ENCODE assay signal across 29 cellular contexts in genomic region chr4:3872834-3873313, GRCh38.
DNase-seq lines count a peak whose midpoint lies in the region; ATAC-seq, FAIRE-seq and TF ChIP-seq lines count a peak whose summit lies in the region.
"Had no signal": no experiment of that assay in that cellular context is flagged by ENCODE, and none has a peak within 500 bp of the region (broad histone marks: within the 10 kb centered on the region; RNA-seq: fewer than 3 reads in every experiment).

No MANE protein-coding gene starts in this region.

- peak overlapping the region; percentile 73 to 87; a peak in 3 of 4 replicates for H3K4me2 ChIP-seq in H1 (ENCODE audit: insufficient read depth in 1 of 2, low read depth in 2 of 2, low read length in 2 of 2)

- H2AK5ac ChIP-seq in H1 (ENCODE audit: low read depth, low read length): 0 out of 2 replicates have a peak overlapping the region, but pooled peaks have one; percentile 14

- H3K27ac Mint-ChIP-seq in nephron progenitor cell: no peak overlapping the region
- H3K27ac Mint-ChIP-seq: activated naive CD4-positive, alpha-beta T cell treated with anti-CD3 and anti-CD28 coated beads, Interleukin-2, amount 50 U/mL, for 72 hours; activated T-helper 2 cell treated with anti-CD3 and anti-CD28 coated beads, Interferon-gamma antibody, Interleukin-2, Interleukin-4, amounts not matched to agents 10 μg/mL and 5 μg/mL and 100 μg/mL, durations not matched to agents 14 hours and 24 hours and 36 hours; HFFc6; immature natural killer cell; mesothelial cell of epicardium had no signal

- H3K36me3 ChIP-seq in BE2C (no peaks in the 10 kb centered on the region), H7 (replicated peaks; ENCODE audit: control insufficient read depth, insufficient read depth, low read length) (no peaks in the 10 kb centered on the region), H1 (ENCODE audit: control insufficient read depth in 2 of 4, insufficient read depth in 4 of 4, low read length in 3 of 4) (no peaks in the 10 kb centered on the region)
- H3K36me3 ChIP-seq: breast epithelium, pancreas, right atrium auricular region, spleen, tibial nerve had no signal

- peaks cover 18% of the 10 kb centered on the region for H3K9me3 Mint-ChIP-seq in nephron progenitor cell
- H3K9me3 Mint-ChIP-seq: activated naive CD4-positive, alpha-beta T cell treated with anti-CD3 and anti-CD28 coated beads, Interleukin-2, amount 50 U/mL, for 72 hours had no signal

- no peak overlapping the region for H3K23ac ChIP-seq in H1 (ENCODE audit: insufficient read length)

- peak overlapping the region; percentile 49; the same call in 1 of the 2 replicates for H2BK5ac ChIP-seq in H1 (ENCODE audit: low read depth, low read length)

- H3K79me2 ChIP-seq in H1 (ENCODE audit: control insufficient read depth in 1 of 2, insufficient read depth in 2 of 2, low read length in 2 of 2): no peaks in the 10 kb centered on the region

- no peak for TF ChIP-seq CTCF in BE2C (IDR thresholded peaks at IDR 0.05; ENCODE audit: low read depth, low read length)
- TF ChIP-seq CTCF in H1 (IDR thresholded peaks at IDR 0.05; ENCODE audit: control extremely low read depth in 1 of 3, insufficient read depth in 1 of 3, low read depth in 1 of 3, low read length in 3 of 3): no peak
- TF ChIP-seq CTCF in nephron progenitor cell (IDR thresholded peaks at IDR 0.05): no peak

- DNase-seq in BE2C (no peak), H7 (no peak), H1 (ENCODE audit: low read depth in 1 of 2, low spot score in 2 of 2) (no peak), nephron progenitor cell (no peak), SW480 (ENCODE audit: low spot score) (no peak), DMS153 (lab: John Stamatoyannopoulos, UW) (no peak)
- DNase-seq: activated CD4-positive, alpha-beta T cell treated with anti-CD3 and anti-CD28 coated beads, Interleukin-2, amount 50 U/mL, for 1 hour; DND-41; effector CD8-positive, alpha-beta T cell; HFFc6; immature natural killer cell; Kasumi-1; naive thymus-derived CD4-positive, alpha-beta T cell; NCI-H146; NCI-H2171; NK-92 treated with Interleukin-12 subunit alpha and Interleukin-12 subunit beta, amount 100 ng/mL, for 24 hours; SHP77 had no signal

- H3K27me3 ChIP-seq in BE2C: no peaks in the 10 kb centered on the region
- H3K27me3 ChIP-seq in H7 (ENCODE audit: control insufficient read depth, insufficient read depth, low read length): peaks cover 30% of the 10 kb centered on the region
- peaks cover 7 to 40% (median 27%) of the 10 kb centered on the region in 4 experiments for H3K27me3 ChIP-seq in H1 (replicated peaks in 1 of 4; ENCODE audit: control insufficient read depth in 3 of 4, extremely low read depth in 1 of 4, insufficient read depth in 3 of 4, low read length in 3 of 4)

- H3K36me3 Mint-ChIP-seq in nephron progenitor cell (ENCODE audit: low read depth): peaks cover 6% of the 10 kb centered on the region
- H3K36me3 Mint-ChIP-seq: mesothelial cell of epicardium had no signal

- POLR2A ChIA-PET in H1 (lab: Charles Lee; ENCODE audit: partially characterized antibody): interaction anchor here (0.7 to 2.0 kb wide), 2 partner anchors 10 to 92 kb away, joined by 3 to 6 read pairs; no protein-coding TSS in a partner anchor

- H3K14ac ChIP-seq in H1 (ENCODE audit: insufficient read length): no peak overlapping the region

- no peak for TF ChIP-seq EP300 in H1 (IDR thresholded peaks at IDR 0.05; ENCODE audit: borderline replicate concordance in 1 of 2, low read depth in 2 of 2, low read length in 2 of 2)

- ATAC-seq in HG03442 (IDR thresholded peaks at IDR 0.05; ENCODE audit: unreplicated experiment): no peak
- ATAC-seq: activated naive CD4-positive, alpha-beta T cell treated with anti-CD3 and anti-CD28 coated beads, Interleukin-2, amount 50 U/mL, for 72 hours; left lobe of liver; naive thymus-derived CD4-positive, alpha-beta T cell; pancreas had no signal

- H3K23me2 ChIP-seq in H1 (ENCODE audit: low read depth, low read length): peaks cover 14% of the 10 kb centered on the region; the same call in 1 of the 2 replicates

- H2BK15ac ChIP-seq in H1 (ENCODE audit: low read length): peak overlapping the region; percentile 20; the same call in 1 of the 2 replicates

- 75% methylated on average over 12 of the region's 17 CpGs; no CpG with 5 or more reads in 1 of the 2 experiments for WGBS in H1 (ENCODE audit: extremely low coverage in 1 of 2, insufficient coverage in 1 of 2, insufficient read length in 1 of 2, insufficient replicate concordance in 2 of 2, low coverage in 1 of 2, low lambda C conversion rate in 2 of 2, missing lambda C conversion rate in 1 of 2), 2 experiments

- no peak overlapping the region for H4K5ac ChIP-seq in H1 (ENCODE audit: insufficient read length, low read depth, low read length)

- no peak overlapping the region for H3K18ac ChIP-seq in H1 (ENCODE audit: extremely low read depth, low read length)

- no peak overlapping the region for H2BK120ac ChIP-seq in H1 (replicated peaks; ENCODE audit: low read depth, low read length)

- CTCF ChIA-PET in H1 (lab: Charles Lee; ENCODE audit: partially characterized antibody): interaction anchor here (1.0 to 1.6 kb wide), 3 partner anchors 8 to 81 kb away, joined by 3 to 4 read pairs (median 4); no protein-coding TSS in a partner anchor

- no peak overlapping the region for H4K8ac ChIP-seq in H1 (ENCODE audit: extremely low read depth, insufficient read depth, low read length)

- H3K4me3 Mint-ChIP-seq in nephron progenitor cell: peak overlapping the region; percentile 4
- H3K4me3 Mint-ChIP-seq: HFFc6, immature natural killer cell had no signal

- no peaks in the 10 kb centered on the region for H4K20me1 ChIP-seq in H1 (replicated peaks in 1 of 2; ENCODE audit: control insufficient read depth in 1 of 2, insufficient read depth in 2 of 2, low read length in 2 of 2)

- no peak for TF ChIP-seq RAD21 in H1 (IDR thresholded peaks at IDR 0.05 in 1 of 2, conservative IDR thresholded peaks at IDR 0.05 in 1 of 2; ENCODE audit: low read depth in 2 of 2, low read length in 2 of 2)

- H3K79me1 ChIP-seq in H1 (ENCODE audit: low read depth, low read length): no peaks in the 10 kb centered on the region

- H3K9ac ChIP-seq in H1 (replicated peaks in 1 of 4; ENCODE audit: extremely low read depth in 1 of 4, low read depth in 3 of 4, low read length in 3 of 4): no peak overlapping the region

- H3K4me1 ChIP-seq in BE2C (no peaks in the 10 kb centered on the region; the same call in 1 of the 2 replicates), H1 (replicated peaks in 1 of 4; ENCODE audit: control insufficient read depth in 3 of 4, insufficient read depth in 4 of 4, low read length in 3 of 4) (peaks cover 0 to 19% (median 8%) of the 10 kb centered on the region in 4 experiments; a peak in 6 of 7 replicates)
- H3K4me1 ChIP-seq: breast epithelium, pancreas had no signal

- H4K91ac ChIP-seq in H1 (replicated peaks; ENCODE audit: insufficient read length, low read length): no peak overlapping the region

- H3K4ac ChIP-seq in H1 (replicated peaks; ENCODE audit: insufficient read length, low read depth, low read length): no peak overlapping the region

- no peak overlapping the region for H2AFZ ChIP-seq in H1 (ENCODE audit: low read length)

- peak overlapping the region; percentile 30; the same call in 1 of the 2 replicates for H2BK12ac ChIP-seq in H1 (ENCODE audit: low read depth, low read length)

- 0 out of 2 replicates have a peak overlapping the region, but pooled peaks have one; percentile 2 for H3K4me3 ChIP-seq in BE2C (ENCODE audit: low read depth, low read length)
- peak overlapping the region; percentile 27; the same call in 1 of the 2 replicates for H3K4me3 ChIP-seq in H7 (ENCODE audit: insufficient read depth, low read depth, low read length)
- H3K4me3 ChIP-seq in H1 (ENCODE audit: extremely low read depth in 1 of 4, insufficient read depth in 2 of 4, low read depth in 3 of 4, low read length in 4 of 4): peak overlapping the region in 1 of 4 experiments; percentile 56; a peak in 1 of 8 replicates
- H3K4me3 ChIP-seq: breast epithelium, pancreas, right atrium auricular region, tibial nerve had no signal

- H3K56ac ChIP-seq in H1 (replicated peaks; ENCODE audit: insufficient read length, low read depth, low read length): no peak overlapping the region

- no peak for TF ChIP-seq POLR2A in H1 (IDR thresholded peaks at IDR 0.05; ENCODE audit: control extremely low read depth in 1 of 2, low read depth in 2 of 2, low read length in 2 of 2)

- H3K4me1 Mint-ChIP-seq in nephron progenitor cell: peaks cover 6% of the 10 kb centered on the region

- H3K27me3 Mint-ChIP-seq in nephron progenitor cell (ENCODE audit: low read depth, poor library complexity): peaks cover 84% of the 10 kb centered on the region

- H3K27ac ChIP-seq in H1 (ENCODE audit: low read depth, low read length): no peak overlapping the region
- H3K27ac ChIP-seq: breast epithelium, C4-2B, pancreas, right atrium auricular region, spleen, tibial nerve had no signal

- peak overlapping the region; percentile 34; the same call in 1 of the 2 replicates for H2BK20ac ChIP-seq in H1 (ENCODE audit: low read length)

- peak; percentile 62 for FAIRE-seq in H1 (lab: Jason Lieb, UNC)
- FAIRE-seq: GM18507, pancreas had no signal

- H3K9me3 ChIP-seq in BE2C: no peaks in the 10 kb centered on the region; the same call in 1 of the 2 replicates
- peaks cover 0 to 3% of the 10 kb centered on the region in 2 experiments; a peak in 1 of 4 replicates for H3K9me3 ChIP-seq in H1 (ENCODE audit: insufficient read depth in 2 of 2, low read depth in 1 of 2, low read length in 1 of 2)
- H3K9me3 ChIP-seq: pancreas had no signal

TF ChIP-seq in H1, 55 proteins besides CTCF, POLR2A, EP300 and RAD21:
- TF ChIP-seq JUN (IDR thresholded peaks at IDR 0.05; ENCODE audit: low read depth, low read length): no peak
- TF ChIP-seq E2F6 (IDR thresholded peaks at IDR 0.05): peak; percentile 37
- TF ChIP-seq TBP (IDR thresholded peaks at IDR 0.05; ENCODE audit: low read depth, low read length): no peak
- 0 out of 2 replicates have a peak, but pooled peaks have one; percentile 28 for TF ChIP-seq CHD2 (IDR thresholded peaks at IDR 0.05; ENCODE audit: low read length)
- TF ChIP-seq MAX (IDR thresholded peaks at IDR 0.05): peak; percentile 68; the same call in 1 of the 2 replicates
- TF ChIP-seq SP1 (IDR thresholded peaks at IDR 0.05; ENCODE audit: low read depth, low read length): peak; percentile 76
- TF ChIP-seq CEBPB (IDR thresholded peaks at IDR 0.05; ENCODE audit: low read depth, low read length): no peak
